In genomic region chr22:20128902-20129746, GRCh38 we compare ENCODE assay signal across 1 cellular context.
TF ChIP-seq lines count a peak whose summit lies in the region.

No MANE protein-coding gene starts in this region.

TF ChIP-seq in H1, 55 proteins besides CTCF, POLR2A, EP300 and RAD21:
- TF ChIP-seq POLR2AphosphoS5 (IDR thresholded peaks at IDR 0.05; ENCODE audit: low read depth, low read length): peak; percentile 77
- peak; percentile 53 for TF ChIP-seq SRF (IDR thresholded peaks at IDR 0.05; ENCODE audit: low read depth, low read length)
- TF ChIP-seq TEAD4 (IDR thresholded peaks at IDR 0.05; ENCODE audit: low read depth, low read length): no peak
